ENCODE assay signal across 2 cellular contexts in genomic region chr6:16624631-16625299, GRCh38.
TF ChIP-seq lines count a peak whose summit lies in the region.

No MANE protein-coding gene starts in this region.

TF ChIP-seq in SK-N-SH treated with all-trans-retinoic acid at 6 μM for 48 hours, 23 proteins besides CTCF, POLR2A, EP300 and RAD21 (continued from another document):
- TF ChIP-seq ZFP30 (CRISPR knock-in tag; IDR thresholded peaks at IDR 0.05) = no peak
- TF ChIP-seq CSRNP3 (CRISPR knock-in tag; IDR thresholded peaks at IDR 0.05) = no peak
- no peak for TF ChIP-seq ZNF8 (CRISPR knock-in tag; IDR thresholded peaks at IDR 0.05)
- TF ChIP-seq CSDC2 (CRISPR knock-in tag; IDR thresholded peaks at IDR 0.05) = no peak
- TF ChIP-seq GLIS3 (CRISPR knock-in tag; IDR thresholded peaks at IDR 0.05) = no peak
TF ChIP-seq in SK-N-SH treated with all-trans-retinoic acid at 6 μM for 48 hours: peak in this region for 0.

TF ChIP-seq in SK-N-SH, 30 proteins besides CTCF, POLR2A, EP300 and RAD21 (continued from another document):
- TF ChIP-seq REST (IDR thresholded peaks at IDR 0.05; ENCODE audit: low read depth, low read length) (no peak), USF2 (IDR thresholded peaks at IDR 0.05; ENCODE audit: borderline replicate concordance, low read depth, low read length) (no peak), POLR2AphosphoS5 (IDR thresholded peaks at IDR 0.05; ENCODE audit: low read depth, low read length) (no peak), IRF3 (IDR thresholded peaks at IDR 0.05; ENCODE audit: low read depth, low read length) (no peak)
